11 cellular contexts compared by ENCODE assay signal in genomic region chr7:29485376-29486190, GRCh38.
A peak's percentile ranks its signal among the peaks of the same experiment; 100 is the strongest.
DNase-seq lines count a peak whose midpoint lies in the region; ATAC-seq lines count a peak whose summit lies in the region.
"Had no signal": no experiment of that assay in that cellular context is flagged by ENCODE, and none has a peak within 500 bp of the region (broad histone marks: within the 10 kb centered on the region; RNA-seq: fewer than 3 reads in every experiment).

No MANE protein-coding gene starts in this region.

- intact Hi-C loops in posterior cingulate gyrus (cut with DNase I): no loop called here

- no peak overlapping the region for H3K4me2 ChIP-seq in mesendoderm (ENCODE audit: low read length)

- H3K56ac ChIP-seq in mesendoderm (ENCODE audit: low read length): no peak overlapping the region

- no peak overlapping the region for H2BK120ac ChIP-seq in mesendoderm (ENCODE audit: low read depth, low read length)

- ATAC-seq in GM19455 (IDR thresholded peaks at IDR 0.05; ENCODE audit: unreplicated experiment): no peak

- peak; percentile 12 for DNase-seq in DMS53 treated with DMSO at 0.1 percent for 48 hours (lab: John Stamatoyannopoulos, UW; ENCODE audit: unreplicated experiment)
- DNase-seq in NCI-H69 (lab: John Stamatoyannopoulos, UW): peak; percentile 96
- DNase-seq in globus pallidus (ENCODE audit: low spot score): peak; percentile 87
- DNase-seq in posterior cingulate gyrus: peak in 8 of 10 donors; percentile 20 to 89 (median 45)
- no peak for DNase-seq in ureter (ENCODE audit: low spot score)
- no peak for DNase-seq in mesendoderm
- no peak for DNase-seq in NK-92 (lab: John Stamatoyannopoulos, UW; ENCODE audit: unreplicated experiment)
- DNase-seq: amniotic stem cell, immature natural killer cell had no signal

- no peaks in the 10 kb centered on the region for H3K27me3 ChIP-seq in mesendoderm (ENCODE audit: insufficient read depth, low read length, poor library complexity)
- H3K27me3 ChIP-seq: neutrophil had no signal

- no peak overlapping the region for H3K4me3 ChIP-seq in mesendoderm (ENCODE audit: low read length)

- no peak overlapping the region for H3K23ac ChIP-seq in mesendoderm (ENCODE audit: low read length)

- H3K79me1 ChIP-seq in mesendoderm (ENCODE audit: low read length): no peaks in the 10 kb centered on the region

- WGBS in mesendoderm (ENCODE audit: extremely low coverage, insufficient coverage, low lambda C conversion rate): no CpG with 5 or more reads among the region's 11 CpGs

- H4K8ac ChIP-seq in mesendoderm (ENCODE audit: low read depth, low read length): no peak overlapping the region

- no peak overlapping the region for H4K5ac ChIP-seq in mesendoderm (ENCODE audit: low read length)

- H3K36me3 ChIP-seq in mesendoderm (ENCODE audit: control insufficient read depth, insufficient read depth, low read length): no peaks in the 10 kb centered on the region
- H3K36me3 ChIP-seq: neutrophil had no signal

- no peak overlapping the region for H2BK15ac ChIP-seq in mesendoderm (replicated peaks; ENCODE audit: low read depth)

- no peak overlapping the region for H3K27ac ChIP-seq in mesendoderm (ENCODE audit: low read depth, low read length)
- H3K27ac ChIP-seq: neutrophil had no signal

- H2BK5ac ChIP-seq in mesendoderm (ENCODE audit: low read length): no peak overlapping the region

- no peak overlapping the region for H2AK5ac ChIP-seq in mesendoderm (ENCODE audit: low read length)

- no peak overlapping the region for H3K9ac ChIP-seq in mesendoderm (ENCODE audit: low read length)

- no peaks in the 10 kb centered on the region for H3K4me1 ChIP-seq in mesendoderm (ENCODE audit: control insufficient read depth, low read depth, low read length)

- no peak overlapping the region for H3K18ac ChIP-seq in mesendoderm (ENCODE audit: low read length)

- no peak overlapping the region for H3K4ac ChIP-seq in mesendoderm (ENCODE audit: low read depth, low read length)

- no peaks in the 10 kb centered on the region for H3K79me2 ChIP-seq in mesendoderm (ENCODE audit: control insufficient read depth, insufficient read depth, low read length)

Comparison
In these comparisons a context has a peak if more than half of its experiments do, and no peak if none do; other contexts are left out.
1. DNase-seq: peak in DMS53 treated with DMSO at 0.1 percent for 48 hours (single experiment), NCI-H69 (single experiment), globus pallidus (single experiment) and posterior cingulate gyrus (8 of 10); none in ureter (single experiment), mesendoderm (single experiment) and NK-92 (single experiment).